In genomic region chr2:102080451-102081054, GRCh38 we compare ENCODE assay signal across 12 cellular contexts.
DNase-seq lines count a peak whose midpoint lies in the region; ATAC-seq and TF ChIP-seq lines count a peak whose summit lies in the region.
"Had no signal": no experiment of that assay in that cellular context is flagged by ENCODE, and none has a peak within 500 bp of the region (broad histone marks: within the 10 kb centered on the region; RNA-seq: fewer than 3 reads in every experiment).

No MANE protein-coding gene starts in this region.

- no peak overlapping the region for H3K4me3 Mint-ChIP-seq in CD14-positive monocyte
- no peak overlapping the region for H3K4me3 Mint-ChIP-seq in T-cell
- H3K4me3 Mint-ChIP-seq in type B pancreatic cell = no peak overlapping the region

- no peak for TF ChIP-seq POLR2A in tibial nerve (IDR thresholded peaks at IDR 0.05)

- H3K27me3 ChIP-seq in tibial nerve = no peaks in the 10 kb centered on the region
- H3K27me3 ChIP-seq: left lung, tibial artery had no signal

- no peaks in the 10 kb centered on the region for H3K9me3 ChIP-seq in tibial nerve
- H3K9me3 ChIP-seq: left lung, tibial artery had no signal

- no peak overlapping the region for H3K27ac ChIP-seq in tibial nerve
- H3K27ac ChIP-seq: left lung, PC-9, tibial artery had no signal

- H3K27ac Mint-ChIP-seq in CD14-positive monocyte = peak overlapping the region in 5 of 7 donors; percentile 73 to 100 (median 87)
- peak overlapping the region in 1 of 2 donors; percentile 32 for H3K27ac Mint-ChIP-seq in T-cell
- no peak overlapping the region for H3K27ac Mint-ChIP-seq in type B pancreatic cell

- H3K27me3 Mint-ChIP-seq in CD14-positive monocyte (ENCODE audit: low read depth in 3 of 3) (peaks cover 0 to 8% (median 2%) of the 10 kb centered on the region in 3 donors), T-cell (no peaks in the 10 kb centered on the region), type B pancreatic cell (no peaks in the 10 kb centered on the region)

- CTCF ChIA-PET in T-cell (lab: Charles Lee) = no interaction called here

- intact Hi-C loops in CD14-positive monocyte (cut with micrococcal nuclease) = loop anchor here in 1 of 2 donors (5.0 kb wide), 2 partner anchors 58 to 162 kb away; no protein-coding TSS in a partner anchor

- no peaks in the 10 kb centered on the region for H3K9me3 Mint-ChIP-seq in CD14-positive monocyte
- H3K9me3 Mint-ChIP-seq in T-cell = no peaks in the 10 kb centered on the region
- H3K9me3 Mint-ChIP-seq in type B pancreatic cell = no peaks in the 10 kb centered on the region

- no peak overlapping the region for H3K4me3 ChIP-seq in tibial nerve
- H3K4me3 ChIP-seq: left lung, PC-9, tibial artery had no signal

- H3K36me3 ChIP-seq in tibial nerve = no peaks in the 10 kb centered on the region
- H3K36me3 ChIP-seq: left lung, tibial artery had no signal

- H3K36me3 Mint-ChIP-seq in CD14-positive monocyte = peaks cover 0 to 2% of the 10 kb centered on the region in 2 donors
- H3K36me3 Mint-ChIP-seq in T-cell = no peaks in the 10 kb centered on the region
- no peaks in the 10 kb centered on the region for H3K36me3 Mint-ChIP-seq in type B pancreatic cell

- POLR2A ChIA-PET in T-cell (lab: Charles Lee) = no interaction called here

- ATAC-seq in GM18907 (IDR thresholded peaks at IDR 0.05; ENCODE audit: unreplicated experiment) (peak; percentile 39), HG03159 (IDR thresholded peaks at IDR 0.05; ENCODE audit: unreplicated experiment) (peak; percentile 52), T-cell (replicated peaks in 1 of 4) (no peak)
- ATAC-seq: left lung had no signal

- no peak for TF ChIP-seq EP300 in tibial nerve (IDR thresholded peaks at IDR 0.05)

- no peak for DNase-seq in CD14-positive monocyte (ENCODE audit: low spot score)
- DNase-seq in amniotic epithelial cell (ENCODE audit: low read depth) = peak; percentile 76
- no peak for DNase-seq in T-cell
- DNase-seq in type B pancreatic cell (ENCODE audit: extremely low spot score, unreplicated experiment) = no peak
- DNase-seq in tibial nerve (ENCODE audit: low spot score in 2 of 2) = no peak
- no peak for DNase-seq in hippocampal formation (lab: John Stamatoyannopoulos, UW)
- DNase-seq: effector CD4-positive, alpha-beta T cell; left lung; PC-9; tibial artery had no signal

- H3K4me1 ChIP-seq in tibial nerve = peaks cover 0 to 12% (median 5%) of the 10 kb centered on the region in 4 donors

- TF ChIP-seq CTCF in CD14-positive monocyte (IDR thresholded peaks at IDR 0.05) (no peak), type B pancreatic cell (conservative IDR thresholded peaks at IDR 0.05) (no peak), tibial nerve (IDR thresholded peaks at IDR 0.05) (no peak)

- peaks cover 40% of the 10 kb centered on the region for H3K4me1 Mint-ChIP-seq in CD14-positive monocyte
- H3K4me1 Mint-ChIP-seq in T-cell = peaks cover 33 to 42% (median 36%) of the 10 kb centered on the region in 3 donors
- peaks cover 17% of the 10 kb centered on the region for H3K4me1 Mint-ChIP-seq in type B pancreatic cell (ENCODE audit: unreplicated experiment)

- WGBS in tibial nerve, 2 donors = 93 to 100% methylated on average over 4 of the region's 4 CpGs

Comparison
In these comparisons a context has a peak if more than half of its experiments do, and no peak if none do; other contexts are left out.
1. ATAC-seq: peak in GM18907 (single experiment) and HG03159 (single experiment); none in T-cell (0 of 4).